7 cellular contexts compared by ENCODE assay signal in the genomic region with DNA sequence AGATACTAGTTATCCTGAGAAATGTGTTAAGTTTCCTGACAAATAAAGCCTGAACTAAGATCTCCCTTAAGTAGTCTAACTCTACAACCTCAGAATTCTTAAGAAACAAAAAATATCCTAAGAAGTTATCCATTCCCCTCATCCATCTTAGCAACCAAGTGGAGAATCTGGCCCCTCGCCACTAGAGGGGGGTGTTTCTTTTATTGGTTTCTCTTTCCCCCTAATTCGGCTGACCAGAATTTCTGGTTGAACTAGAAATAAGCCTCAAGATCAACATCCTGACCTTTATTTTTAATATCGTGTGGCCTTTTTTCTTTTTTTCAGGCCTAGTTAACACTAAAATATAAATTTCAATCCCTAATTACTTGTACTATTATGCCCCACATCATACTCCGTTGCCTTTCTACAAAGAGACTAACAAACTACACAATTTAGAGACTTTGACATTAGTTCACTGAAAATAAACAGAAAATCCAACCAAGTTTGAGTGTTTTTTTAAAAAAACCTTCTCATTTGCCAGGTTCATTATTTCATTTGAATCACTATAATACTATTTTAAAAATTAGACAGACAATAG. TPM values are rescaled to one million over a fixed set of nuclear protein-coding genes. Genes with fewer than 3 reads are reported as not detected.
DNase-seq lines count a peak whose midpoint lies in the region; ATAC-seq, FAIRE-seq and TF ChIP-seq lines count a peak whose summit lies in the region.

No MANE protein-coding gene starts in this region.

- H3K4me3 ChIP-seq in endothelial cell of umbilical vein (replicated peaks in 1 of 3; ENCODE audit: insufficient read depth in 1 of 3, low read depth in 1 of 3, low read length in 3 of 3) (no peak overlapping the region), thyroid gland (replicated peaks in 1 of 3) (no peak overlapping the region)

- peak; percentile 56 for ATAC-seq in HG02852 (IDR thresholded peaks at IDR 0.05; ENCODE audit: unreplicated experiment)

- H3K36me3 ChIP-seq in endothelial cell of umbilical vein (ENCODE audit: control insufficient read depth in 2 of 2, extremely low read depth in 1 of 2, insufficient read depth in 2 of 2, low read length in 2 of 2) (no peaks in the 10 kb centered on the region), thyroid gland (no peaks in the 10 kb centered on the region)

- no peak overlapping the region for H3K27ac ChIP-seq in endothelial cell of umbilical vein (ENCODE audit: insufficient read depth, low read depth, low read length)
- peak overlapping the region; percentile 44 to 77 (median 61) for H3K27ac ChIP-seq in thyroid gland

- H3K9me1 ChIP-seq in endothelial cell of umbilical vein (replicated peaks; ENCODE audit: control insufficient read depth, extremely low read depth, insufficient read depth, low read length), result no peaks in the 10 kb centered on the region

- POLR2A ChIA-PET in endothelial cell of umbilical vein (lab: Charles Lee), result no interaction called here

- TF ChIP-seq CTCF in GM10266 (IDR thresholded peaks at IDR 0.05; ENCODE audit: control insufficient read depth, insufficient read depth, low read depth, missing control alignments), result peak; percentile 75
- peak; percentile 70 to 72 for TF ChIP-seq CTCF in endothelial cell of umbilical vein (IDR thresholded peaks at IDR 0.05; ENCODE audit: extremely low read depth in 1 of 2, insufficient read depth in 1 of 2, low read depth in 1 of 2, low read length in 2 of 2)
- TF ChIP-seq CTCF in thyroid gland (IDR thresholded peaks at IDR 0.05), result peak; percentile 51 to 79 (median 68)

- CTCF ChIA-PET in endothelial cell of umbilical vein (lab: Charles Lee), result no interaction called here

- no peaks in the 10 kb centered on the region for H3K79me2 ChIP-seq in endothelial cell of umbilical vein (ENCODE audit: control insufficient read depth, insufficient read depth, low read length)

- peak; percentile 92 for FAIRE-seq in endothelial cell of umbilical vein (lab: Jason Lieb, UNC)

- H3K4me1 ChIP-seq in endothelial cell of umbilical vein (ENCODE audit: control insufficient read depth, extremely low read depth, insufficient read depth, low read length) (no peaks in the 10 kb centered on the region), thyroid gland (peaks cover 5 to 9% of the 10 kb centered on the region in 2 donors)

- no peaks in the 10 kb centered on the region for H4K20me1 ChIP-seq in endothelial cell of umbilical vein (replicated peaks; ENCODE audit: control insufficient read depth, extremely low read depth, insufficient read depth, low read length)

- TF ChIP-seq POLR2A in endothelial cell of umbilical vein (IDR thresholded peaks at IDR 0.05; ENCODE audit: low read depth, low read length), result no peak
- no peak for TF ChIP-seq POLR2A in thyroid gland (IDR thresholded peaks at IDR 0.05)

- 23 to 24% methylated on average over 4 of the region's 4 CpGs for WGBS in thyroid gland, 2 donors

- intact Hi-C loops in endothelial cell of umbilical vein (cut with micrococcal nuclease), result loop anchor here (1.0 to 2.0 kb wide), 6 partner anchors 12 to 541 kb away; no protein-coding TSS in a partner anchor
- intact Hi-C loops in thyroid gland (cut with DNase I), result no loop called here

- H3K9me3 ChIP-seq in endothelial cell of umbilical vein (replicated peaks; ENCODE audit: control insufficient read depth, insufficient read depth, low read length) (no peaks in the 10 kb centered on the region), thyroid gland (no peaks in the 10 kb centered on the region)

- no peaks in the 10 kb centered on the region for H3K27me3 ChIP-seq in endothelial cell of umbilical vein (ENCODE audit: control insufficient read depth in 2 of 2, insufficient read depth in 2 of 2, low read length in 2 of 2)
- no peaks in the 10 kb centered on the region for H3K27me3 ChIP-seq in thyroid gland

- DNase-seq in GM10266 (ENCODE audit: extremely low spot score), result peak; percentile 73
- DNase-seq in NCI-H226, result peak; percentile 16
- peak; percentile 68 for DNase-seq in activated CD4-positive, alpha-beta T cell treated with anti-CD3 and anti-CD28 coated beads, Interleukin-2, amount 50 U/mL, for 1 hour
- peak; percentile 61 for DNase-seq in endothelial cell of umbilical vein (ENCODE audit: low read depth, low spot score)
- peak; percentile 79 for DNase-seq in myocyte (ENCODE audit: low read depth)
- peak; percentile 78 to 86 for DNase-seq in thyroid gland

- H3K4me2 ChIP-seq in endothelial cell of umbilical vein (ENCODE audit: insufficient read depth, low read length), result no peak overlapping the region

- dilution Hi-C loops in endothelial cell of umbilical vein (cut with MboI; ENCODE audit: extremely low pct_ligation_motif_present, low sequenced_read_pairs), result no loop called here

- H3K9ac ChIP-seq in endothelial cell of umbilical vein (replicated peaks; ENCODE audit: extremely low read depth, insufficient read depth, low read length), result no peak overlapping the region

- H2AFZ ChIP-seq in endothelial cell of umbilical vein (ENCODE audit: low read depth, low read length), result peak overlapping the region; percentile 26

- BruUV-seq in endothelial cell of umbilical vein (replicated peaks; lab: Mats Ljungman, UMichigan), result no TSS peak

TF ChIP-seq in endothelial cell of umbilical vein, 7 proteins besides CTCF, POLR2A, EP300 and RAD21:
- TF ChIP-seq GATA2 (IDR thresholded peaks at IDR 0.05; ENCODE audit: insufficient read depth, insufficient read length, low read depth, low read length) (no peak), FOS (IDR thresholded peaks at IDR 0.05; ENCODE audit: borderline replicate concordance, insufficient read depth, low read length) (no peak), MYC (IDR thresholded peaks at IDR 0.05; ENCODE audit: low read depth, low read length) (no peak), EZH2 (IDR thresholded peaks at IDR 0.05; ENCODE audit: borderline replicate concordance, low read depth, low read length, severe bottlenecking) (no peak), JUN (IDR thresholded peaks at IDR 0.05; ENCODE audit: borderline replicate concordance, insufficient read depth, insufficient read length, low read depth) (no peak), POLR2AphosphoS5 (IDR thresholded peaks at IDR 0.05; ENCODE audit: insufficient read depth, low read depth, low read length) (no peak)
- TF ChIP-seq, protein P1, sequence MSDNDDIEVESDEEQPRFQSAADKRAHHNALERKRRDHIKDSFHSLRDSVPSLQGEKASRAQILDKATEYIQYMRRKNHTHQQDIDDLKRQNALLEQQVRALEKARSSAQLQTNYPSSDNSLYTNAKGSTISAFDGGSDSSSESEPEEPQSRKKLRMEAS (IDR thresholded peaks at IDR 0.05; ENCODE audit: insufficient read depth, insufficient read length), result no peak

RNA-seq across cellular contexts. Expression of a gene that starts 14.3 kb away (rescaled TPM):
- total RNA-seq in endothelial cell of umbilical vein (0.22 and 0.23 TPM in 2 replicates), myocyte (0.05 and 0.26 TPM in 2 replicates), thyroid gland (1 to 10 TPM; 1.7 to 4.8 (median 2.3) TPM)
- polyA plus RNA-seq in endothelial cell of umbilical vein, result 0.11 TPM in 2 replicates
- polyA plus RNA-seq in endothelial cell of umbilical vein (2011; cell fraction: cytosol; rRNA removed), result 0.08 and 0.11 TPM in 2 replicates
- polyA plus RNA-seq in endothelial cell of umbilical vein (2011; cell fraction: nucleus; rRNA removed), result 0.88 and 0.91 TPM in 2 replicates
- 0.04 TPM in 1 of 2 replicates, not detected in the other for polyA plus RNA-seq in endothelial cell of umbilical vein (2012)
- polyA minus RNA-seq in endothelial cell of umbilical vein, result 0.23 and 1.00 TPM in 2 replicates
- 10.1 TPM for polyA minus RNA-seq in endothelial cell of umbilical vein (2011; cell fraction: cytosol; rRNA and poly(A)+ RNA removed)
- polyA minus RNA-seq in endothelial cell of umbilical vein (2011; cell fraction: nucleus; rRNA and poly(A)+ RNA removed), result 3.5 and 5.6 TPM in 2 replicates
- polyA plus RNA-seq in myocyte (2012), result 0.16 TPM

Comparison
In these comparisons a context has a peak if more than half of its experiments do, and no peak if none do; other contexts are left out.
1. DNase-seq: peak in every context shown above with its lines; median percentile 82 in thyroid gland; 79 in myocyte; 73 in GM10266; 68 in activated CD4-positive, alpha-beta T cell treated with anti-CD3 and anti-CD28 coated beads, Interleukin-2, amount 50 U/mL, for 1 hour; 61 in endothelial cell of umbilical vein; 16 in NCI-H226.